In genomic region chr11:15761235-15761634, GRCh38 we compare ENCODE assay signal across 23 cellular contexts.
DNase-seq lines count a peak whose midpoint lies in the region; ATAC-seq and TF ChIP-seq lines count a peak whose summit lies in the region.
"Had no signal": no experiment of that assay in that cellular context is flagged by ENCODE, and none has a peak within 500 bp of the region (broad histone marks: within the 10 kb centered on the region; RNA-seq: fewer than 3 reads in every experiment).

No MANE protein-coding gene starts in this region.

- no peaks in the 10 kb centered on the region for H4K20me1 ChIP-seq in MM.1S (ENCODE audit: insufficient read depth, low read length)

- H3K79me2 ChIP-seq in MM.1S (ENCODE audit: low read length), result no peaks in the 10 kb centered on the region

- H3K27me3 ChIP-seq in colonic mucosa (no peaks in the 10 kb centered on the region), MM.1S (replicated peaks; ENCODE audit: insufficient read depth, low read length) (no peaks in the 10 kb centered on the region)

- H3K9me3 ChIP-seq in colonic mucosa, result no peaks in the 10 kb centered on the region
- no peaks in the 10 kb centered on the region for H3K9me3 ChIP-seq in mucosa of descending colon
- H3K9me3 ChIP-seq in MM.1S (replicated peaks; ENCODE audit: insufficient read depth, low read length), result no peaks in the 10 kb centered on the region
- H3K9me3 ChIP-seq: Caco-2, SK-N-SH had no signal

- TF ChIP-seq CTCF in colonic mucosa (IDR thresholded peaks at IDR 0.05) (no peak), mucosa of descending colon (IDR thresholded peaks at IDR 0.05) (no peak), MM.1S (IDR thresholded peaks at IDR 0.05; ENCODE audit: low read length) (no peak)

- H2AFZ ChIP-seq in MM.1S (ENCODE audit: low read length), result no peak overlapping the region
- H2AFZ ChIP-seq: GM23248 had no signal

- no peaks in the 10 kb centered on the region for H3K36me3 ChIP-seq in colonic mucosa
- H3K36me3 ChIP-seq in mucosa of descending colon (ENCODE audit: low read depth), result no peaks in the 10 kb centered on the region
- no peaks in the 10 kb centered on the region for H3K36me3 ChIP-seq in MM.1S (replicated peaks; ENCODE audit: insufficient read depth, low read length)

- no peaks in the 10 kb centered on the region for H3K9me2 ChIP-seq in MM.1S (replicated peaks; ENCODE audit: insufficient read depth, low read length)
- H3K9me2 ChIP-seq: SK-N-SH had no signal

- no peak overlapping the region for H3K27ac ChIP-seq in colonic mucosa
- no peak overlapping the region for H3K27ac ChIP-seq in MM.1S (ENCODE audit: low read length)
- H3K27ac ChIP-seq: C4-2B, GM23248, HL-60 had no signal

- H3F3A ChIP-seq in MM.1S (ENCODE audit: insufficient read depth, low read length), result no peaks in the 10 kb centered on the region

- no peak overlapping the region for H3K4me2 ChIP-seq in MM.1S (ENCODE audit: low read depth, low read length)
- H3K4me2 ChIP-seq: SK-N-SH had no signal

- peak; percentile 66 for ATAC-seq in mucosa of descending colon
- ATAC-seq: CD8-positive, alpha-beta T cell; PC-3 had no signal

- intact Hi-C loops in colonic mucosa (cut with DNase I) (no loop called here), mucosa of descending colon (cut with DNase I, micrococcal nuclease) (loop anchor here in 1 of 2 donors (10.0 kb wide), 1 partner anchor 54 kb away; no protein-coding TSS in a partner anchor)

- H3K4me1 ChIP-seq in colonic mucosa (no peaks in the 10 kb centered on the region), mucosa of descending colon (ENCODE audit: low read depth) (peaks cover 8% of the 10 kb centered on the region), MM.1S (ENCODE audit: low read length) (no peaks in the 10 kb centered on the region)
- H3K4me1 ChIP-seq: Caco-2 had no signal

- no peak overlapping the region for H3K9ac ChIP-seq in colonic mucosa (ENCODE audit: low read depth in 2 of 2, low read length in 2 of 2)
- no peak overlapping the region for H3K9ac ChIP-seq in MM.1S (ENCODE audit: low read length)
- H3K9ac ChIP-seq: GM23248, SK-N-SH had no signal

- DNase-seq in DMS79 treated with DMSO at 0.1 percent for 48 hours (lab: John Stamatoyannopoulos, UW) (peak; percentile 79), NCI-H187 treated with DMSO at 0.1 percent for 48 hours (lab: John Stamatoyannopoulos, UW) (peak; percentile 63), colonic mucosa (peak; percentile 32), mucosa of descending colon (peak in 2 of 3 donors; percentile 37 to 50), iPS-NIHi7 (ENCODE audit: extremely low spot score) (no peak), MM.1S (no peak), activated gamma-delta T cell (lab: John Stamatoyannopoulos, UW) (no peak)
- DNase-seq: Caco-2; CD8-positive, alpha-beta T cell; DMS 273 treated with DMSO at 0.1 percent for 48 hours; GM23248; H7; NCI-H1092; NCI-H1417 treated with DMSO at 0.1 percent for 48 hours; NCI-H2029; NCI-H2171 treated with DMSO at 0.1 percent for 48 hours; NCI-H82; NK-92 treated with Interleukin-12 subunit alpha and Interleukin-12 subunit beta, amount 100 ng/mL, for 24 hours; PC-3; SK-N-SH; SW 1271 had no signal

- no peak overlapping the region for H3K4me3 ChIP-seq in colonic mucosa
- no peak overlapping the region for H3K4me3 ChIP-seq in mucosa of descending colon
- H3K4me3 ChIP-seq in MM.1S (ENCODE audit: low read length), result no peak overlapping the region
- H3K4me3 ChIP-seq: GM23248 had no signal

Comparison
In these comparisons a context has a peak if more than half of its experiments do, and no peak if none do; other contexts are left out.
1. DNase-seq: peak in DMS79 treated with DMSO at 0.1 percent for 48 hours (single experiment), NCI-H187 treated with DMSO at 0.1 percent for 48 hours (single experiment), colonic mucosa (single experiment) and mucosa of descending colon (2 of 3); none in iPS-NIHi7 (single experiment), MM.1S (single experiment) and activated gamma-delta T cell (single experiment).